Comparison of ENCODE assay signal across 19 cellular contexts in genomic region chr4:23937173-23937572, GRCh38. TPM values are rescaled to one million over a fixed set of nuclear protein-coding genes. Genes with fewer than 3 reads are reported as not detected.
DNase-seq lines count a peak whose midpoint lies in the region; ATAC-seq and TF ChIP-seq lines count a peak whose summit lies in the region.
"Had no signal": no experiment of that assay in that cellular context is flagged by ENCODE, and none has a peak within 500 bp of the region (broad histone marks: within the 10 kb centered on the region; RNA-seq: fewer than 3 reads in every experiment).

No MANE protein-coding gene starts in this region.

- H3K27me3 ChIP-seq in AG04450 (ENCODE audit: control insufficient read depth, insufficient read depth, low read length): no peaks in the 10 kb centered on the region
- H3K27me3 ChIP-seq in adipocyte (replicated peaks; ENCODE audit: control insufficient read depth, insufficient read depth, low read length): no peaks in the 10 kb centered on the region
- H3K27me3 ChIP-seq: MG63, SJSA1 had no signal

- H3K4me1 ChIP-seq in adipocyte (ENCODE audit: control insufficient read depth, insufficient read depth, low read length): peaks cover 59% of the 10 kb centered on the region
- H3K4me1 ChIP-seq: Caco-2, HAP-1, SJSA1 had no signal

- no peak overlapping the region for H3K27ac ChIP-seq in AG04450 (ENCODE audit: low read depth, low read length)
- H3K27ac ChIP-seq: SJSA1 had no signal

- H3K9ac ChIP-seq in adipocyte (ENCODE audit: low read length): peak overlapping the region; percentile 66

- CTCF ChIA-PET in AG04450 (lab: Charles Lee): no interaction called here

- no peaks in the 10 kb centered on the region for H3K36me3 ChIP-seq in adipocyte (ENCODE audit: control insufficient read depth, insufficient read depth, low read length, severe bottlenecking)
- H3K36me3 ChIP-seq: HAP-1, MG63, SJSA1 had no signal

- H3K9me3 ChIP-seq in AG04450 (ENCODE audit: control insufficient read depth, insufficient read depth, low read length) (no peaks in the 10 kb centered on the region), adipocyte (ENCODE audit: control insufficient read depth, low read length) (no peaks in the 10 kb centered on the region)
- H3K9me3 ChIP-seq: Caco-2, HAP-1, MG63, SJSA1 had no signal

- TF ChIP-seq CTCF in AG04450 (IDR thresholded peaks at IDR 0.05; ENCODE audit: low read depth, low read length): no peak

- POLR2A ChIA-PET in AG04450 (lab: Yijun Ruan, JAX): no interaction called here

- DNase-seq in AG04450 (ENCODE audit: low read depth, low spot score): peak; percentile 15
- DNase-seq in EH (ENCODE audit: low read depth): peak; percentile 33
- peak; percentile 35 for DNase-seq in adipocyte (ENCODE audit: low read depth)
- DNase-seq in fibroblast of peridontal ligament (ENCODE audit: extremely low read depth): peak; percentile 85
- DNase-seq in globus pallidus (ENCODE audit: low spot score): no peak
- DNase-seq in mesenteric fat pad (ENCODE audit: low spot score): no peak
- DNase-seq: Caco-2; CD4-positive, CD25-positive, alpha-beta regulatory T cell; DMS153; MG63; NCI-H1105; NCI-H1694 treated with DMSO at 0.1 percent for 48 hours; NCI-H2107; NCI-H2227 treated with DMSO at 0.1 percent for 48 hours; NCI-H524 had no signal

- ATAC-seq in GM18502 (IDR thresholded peaks at IDR 0.05; ENCODE audit: poor library complexity, unreplicated experiment) (no peak), GM18907 (IDR thresholded peaks at IDR 0.05; ENCODE audit: unreplicated experiment) (no peak)

- H3K4me3 ChIP-seq in AG04450 (ENCODE audit: low read depth, low read length): no peak overlapping the region
- H3K4me3 ChIP-seq in adipocyte (ENCODE audit: low read length): peak overlapping the region; percentile 22
- H3K4me3 ChIP-seq: HAP-1, MG63, SJSA1 had no signal

RNA-seq across cellular contexts. Expression of gene PPARGC1A, which starts 47.3 kb away (rescaled TPM):
- 0.31 and 0.73 TPM in 2 replicates for polyA plus RNA-seq in AG04450 (2011; rRNA removed)
- polyA minus RNA-seq in AG04450 (2011; rRNA and poly(A)+ RNA removed): 1.1 and 2.0 TPM in 2 replicates
- 9.7 TPM for total RNA-seq in mesenteric fat pad
- total RNA-seq: Caco-2; CD4-positive, CD25-positive, alpha-beta regulatory T cell had no signal
- polyA plus RNA-seq: CD4-positive, CD25-positive, alpha-beta regulatory T cell had no signal

Comparison
In these comparisons a context has a peak if more than half of its experiments do, and no peak if none do; other contexts are left out.
1. DNase-seq: peak in AG04450 (single experiment), EH (single experiment), adipocyte (single experiment) and fibroblast of peridontal ligament (single experiment); none in globus pallidus (single experiment) and mesenteric fat pad (single experiment).